In genomic region chr1:67735806-67736627, GRCh38 we compare ENCODE assay signal across 2 cellular contexts.
TF ChIP-seq lines count a peak whose summit lies in the region.

No MANE protein-coding gene starts in this region.

TF ChIP-seq in SK-N-SH, 30 proteins besides CTCF, POLR2A, EP300 and RAD21 (continued from another document and continues in another):
- TF ChIP-seq NFIC (IDR thresholded peaks at IDR 0.05; ENCODE audit: borderline replicate concordance) (peak; percentile 84), RCOR1 (IDR thresholded peaks at IDR 0.05; ENCODE audit: low read length) (no peak), REST (IDR thresholded peaks at IDR 0.05; ENCODE audit: low read depth, low read length) (peak; percentile 7; the same call in 1 of the 2 replicates), RXRA (IDR thresholded peaks at IDR 0.05; ENCODE audit: borderline replicate concordance, low read depth) (no peak), EZH2phosphoT487 (IDR thresholded peaks at IDR 0.05; ENCODE audit: borderline replicate concordance, low read depth) (no peak), RFX5 (IDR thresholded peaks at IDR 0.05; ENCODE audit: low read length) (no peak), USF1 (IDR thresholded peaks at IDR 0.05; ENCODE audit: borderline replicate concordance, low read depth) (no peak), MEF2A (IDR thresholded peaks at IDR 0.05; ENCODE audit: borderline replicate concordance, low read depth) (no peak), MXI1 (IDR thresholded peaks at IDR 0.05; ENCODE audit: low read depth, low read length) (no peak), POLR2AphosphoS5 (IDR thresholded peaks at IDR 0.05; ENCODE audit: low read depth, low read length) (peak; percentile 59), NRF1 (IDR thresholded peaks at IDR 0.05; ENCODE audit: low read depth, low read length) (no peak), TEAD4 (IDR thresholded peaks at IDR 0.05; ENCODE audit: borderline replicate concordance, insufficient read depth) (peak; percentile 63; the same call in 1 of the 2 replicates), ELF1 (IDR thresholded peaks at IDR 0.05) (peak; percentile 70), GABPA (IDR thresholded peaks at IDR 0.05; ENCODE audit: low read depth) (no peak), FOSL2 (IDR thresholded peaks at IDR 0.05; ENCODE audit: borderline replicate concordance, low read depth) (peak; percentile 88), ZBTB33 (IDR thresholded peaks at IDR 0.05; ENCODE audit: borderline replicate concordance, low read depth) (0 out of 2 replicates have a peak, but pooled peaks have one; percentile 49), TCF12 (IDR thresholded peaks at IDR 0.05) (peak; percentile 73), USF2 (IDR thresholded peaks at IDR 0.05; ENCODE audit: borderline replicate concordance, low read depth, low read length) (no peak), JUND (IDR thresholded peaks at IDR 0.05) (peak; percentile 81), SMC3 (IDR thresholded peaks at IDR 0.05; ENCODE audit: low read depth, low read length) (no peak), IRF3 (IDR thresholded peaks at IDR 0.05; ENCODE audit: low read depth, low read length) (no peak), YY1 (IDR thresholded peaks at IDR 0.05; ENCODE audit: low read depth) (peak; percentile 59; the same call in 1 of the 2 replicates)

TF ChIP-seq in GM12878, 131 proteins besides CTCF, POLR2A, EP300 and RAD21 (continues in another document):
- TF ChIP-seq ELK1 (IDR thresholded peaks at IDR 0.05; ENCODE audit: low read depth, low read length) (0 out of 2 replicates have a peak, but pooled peaks have one; percentile 18), EED (IDR thresholded peaks at IDR 0.05; ENCODE audit: low read depth) (peak; percentile 54; the same call in 1 of the 2 replicates), CUX1 (IDR thresholded peaks at IDR 0.05; ENCODE audit: insufficient replicate concordance, low read depth, low read length) (peak; percentile 16), ZNF687 (IDR thresholded peaks at IDR 0.05) (peak; percentile 79), BACH1 (IDR thresholded peaks at IDR 0.05; ENCODE audit: borderline replicate concordance) (0 out of 2 replicates have a peak, but pooled peaks have one; percentile 13), HDGF (IDR thresholded peaks at IDR 0.05) (peak; percentile 84; the same call in 1 of the 2 replicates), GATAD2B (conservative IDR thresholded peaks at IDR 0.05; ENCODE audit: low read depth) (0 out of 2 replicates have a peak, but pooled peaks have one; percentile 48), PRDM15 (CRISPR knock-in tag; IDR thresholded peaks at IDR 0.05) (no peak), POU2F2 (IDR thresholded peaks at IDR 0.05; ENCODE audit: borderline replicate concordance, low read depth, low read length) (peak; percentile 86; the same call in 2 of the 3 replicates), TCF12 (IDR thresholded peaks at IDR 0.05; ENCODE audit: low read depth, low read length) (peak; percentile 64; the same call in 1 of the 2 replicates), YY1 (IDR thresholded peaks at IDR 0.05; ENCODE audit: low read depth, low read length) (peak; percentile 54; the same call in 1 of the 2 replicates), DPF2 (IDR thresholded peaks at IDR 0.05) (peak; percentile 65), NR2F1 (conservative IDR thresholded peaks at IDR 0.05) (peak; percentile 32; the same call in 1 of the 2 replicates), TCF3 (IDR thresholded peaks at IDR 0.05; ENCODE audit: borderline replicate concordance, insufficient read depth, low read depth, low read length) (peak; percentile 65; the same call in 1 of the 2 replicates), POLR2AphosphoS2 (IDR thresholded peaks at IDR 0.05; ENCODE audit: low read depth, low read length) (0 out of 2 replicates have a peak, but pooled peaks have one; percentile 41), RUNX3 (IDR thresholded peaks at IDR 0.05; ENCODE audit: low read length) (peak; percentile 47), POLR2AphosphoS5 (IDR thresholded peaks at IDR 0.05; ENCODE audit: low read length) (peak; percentile 77), CBFB (IDR thresholded peaks at IDR 0.05; ENCODE audit: low read depth) (0 out of 2 replicates have a peak, but pooled peaks have one; percentile 36), IKZF1 (conservative IDR thresholded peaks at IDR 0.05) (peak; percentile 83), RELB (IDR thresholded peaks at IDR 0.05; ENCODE audit: low read depth) (0 out of 2 replicates have a peak, but pooled peaks have one; percentile 41), ZNF217 (IDR thresholded peaks at IDR 0.05) (no peak), KLF5 (IDR thresholded peaks at IDR 0.05; ENCODE audit: partially characterized antibody) (no peak), ATF7 (IDR thresholded peaks at IDR 0.05; ENCODE audit: low read depth) (peak; percentile 58), YBX1 (IDR thresholded peaks at IDR 0.05) (no peak), HCFC1 (IDR thresholded peaks at IDR 0.05; ENCODE audit: low read length) (no peak; the same call in 1 of the 2 replicates), STAT1 (conservative IDR thresholded peaks at IDR 0.05) (no peak), MEF2A (IDR thresholded peaks at IDR 0.05; ENCODE audit: insufficient read depth, low read depth, low read length) (no peak), TAF1 (IDR thresholded peaks at IDR 0.05; ENCODE audit: borderline replicate concordance, low read depth, low read length) (peak; percentile 33; the same call in 1 of the 2 replicates), BCL11A (IDR thresholded peaks at IDR 0.05; ENCODE audit: low read depth, low read length) (0 out of 2 replicates have a peak, but pooled peaks have one; percentile 15), IKZF2 (IDR thresholded peaks at IDR 0.05) (peak; percentile 78 to 85), NFIC (IDR thresholded peaks at IDR 0.05; ENCODE audit: low read depth, low read length) (0 out of 2 replicates have a peak, but pooled peaks have one; percentile 31), EGR1 (IDR thresholded peaks at IDR 0.05; ENCODE audit: borderline replicate concordance in 1 of 2, low read depth in 2 of 2, low read length in 2 of 2) (peak in 1 of 2 experiments; percentile 62; a peak in 1 of 3 replicates), MTA2 (IDR thresholded peaks at IDR 0.05; ENCODE audit: low read depth) (peak; percentile 54), NBN (IDR thresholded peaks at IDR 0.05) (peak; percentile 78; the same call in 1 of the 2 replicates), E2F4 (IDR thresholded peaks at IDR 0.05; ENCODE audit: low read depth, low read length) (no peak), CHD2 (IDR thresholded peaks at IDR 0.05; ENCODE audit: borderline replicate concordance, low read depth, low read length) (0 out of 2 replicates have a peak, but pooled peaks have one; percentile 46)
